ENCODE assay signal across 11 cellular contexts in genomic region chr13:80141114-80141849, GRCh38.
DNase-seq lines count a peak whose midpoint lies in the region; ATAC-seq, FAIRE-seq and TF ChIP-seq lines count a peak whose summit lies in the region.
"Had no signal": no experiment of that assay in that cellular context is flagged by ENCODE, and none has a peak within 500 bp of the region (broad histone marks: within the 10 kb centered on the region; RNA-seq: fewer than 3 reads in every experiment).

No MANE protein-coding gene starts in this region.

- peak overlapping the region; percentile 80 for H3K4me2 ChIP-seq in astrocyte (ENCODE audit: low read length)

- TF ChIP-seq POLR2A in GM12891 (IDR thresholded peaks at IDR 0.05; ENCODE audit: low read depth, low read length) = no peak

- no peak overlapping the region for H3K4me3 Mint-ChIP-seq in astrocyte (ENCODE audit: unreplicated experiment)
- H3K4me3 Mint-ChIP-seq: activated CD4-positive, alpha-beta T cell treated with anti-CD3 and anti-CD28 coated beads for 36 hours; CD4-positive, CD25-positive, alpha-beta regulatory T cell had no signal

- H3K27me3 ChIP-seq in astrocyte (ENCODE audit: insufficient read depth, low read length) = no peaks in the 10 kb centered on the region

- H3K36me3 Mint-ChIP-seq in astrocyte (ENCODE audit: low read depth, unreplicated experiment) = no peaks in the 10 kb centered on the region
- H3K36me3 Mint-ChIP-seq: CD4-positive, CD25-positive, alpha-beta regulatory T cell had no signal

- H3K36me3 ChIP-seq in astrocyte (ENCODE audit: insufficient read depth, low read length) = no peaks in the 10 kb centered on the region

- H3K9me3 ChIP-seq in astrocyte (ENCODE audit: insufficient read depth, low read depth, low read length) = no peaks in the 10 kb centered on the region

- peak; percentile 37 for FAIRE-seq in astrocyte (lab: Jason Lieb, UNC)
- FAIRE-seq in GM12891 (lab: Jason Lieb, UNC) = no peak

- H3K27ac ChIP-seq in astrocyte (ENCODE audit: low read depth, low read length) = peak overlapping the region; percentile 54

- peak overlapping the region; percentile 12 for H3K4me3 ChIP-seq in astrocyte (ENCODE audit: insufficient read depth, low read depth, low read length)

- peak overlapping the region; percentile 57 for H3K9ac ChIP-seq in astrocyte (ENCODE audit: low read length)

- no peaks in the 10 kb centered on the region for H3K79me2 ChIP-seq in astrocyte (ENCODE audit: insufficient read depth, low read length)

- H3K27ac Mint-ChIP-seq in astrocyte (ENCODE audit: unreplicated experiment) = peak overlapping the region; percentile 68
- H3K27ac Mint-ChIP-seq: activated CD4-positive, alpha-beta T cell treated with anti-CD3 and anti-CD28 coated beads for 36 hours; CD4-positive, CD25-positive, alpha-beta regulatory T cell had no signal

- H4K20me1 ChIP-seq in astrocyte (ENCODE audit: insufficient read depth, low read length) = no peaks in the 10 kb centered on the region

- intact Hi-C loops in left ventricle myocardium superior (cut with micrococcal nuclease) = no loop called here

- H3K9me3 Mint-ChIP-seq in astrocyte (ENCODE audit: unreplicated experiment) = no peaks in the 10 kb centered on the region

- H3K27me3 Mint-ChIP-seq in astrocyte (ENCODE audit: low read depth, unreplicated experiment) = no peaks in the 10 kb centered on the region
- H3K27me3 Mint-ChIP-seq: activated CD4-positive, alpha-beta T cell treated with anti-CD3 and anti-CD28 coated beads for 36 hours; CD4-positive, CD25-positive, alpha-beta regulatory T cell had no signal

- peaks cover 15% of the 10 kb centered on the region for H3K4me1 ChIP-seq in astrocyte (ENCODE audit: insufficient read depth, low read length)

- peak; percentile 98 for ATAC-seq in left ventricle myocardium superior
- ATAC-seq: activated CD4-positive, alpha-beta T cell treated with anti-CD3 and anti-CD28 coated beads for 36 hours had no signal

- TF ChIP-seq CTCF in astrocyte (IDR thresholded peaks at IDR 0.05; ENCODE audit: insufficient read depth, low read depth, low read length) = no peak

- H2AFZ ChIP-seq in astrocyte (ENCODE audit: low read depth, low read length) = peak overlapping the region; percentile 46

- DNase-seq in EH (ENCODE audit: low read depth) (peak; percentile 70), astrocyte (ENCODE audit: low read depth) (peak; percentile 94), left ventricle myocardium superior (peak; percentile 73), pons (ENCODE audit: low spot score) (peak; percentile 75), GM12891 (ENCODE audit: insufficient read length, low spot score) (no peak), NCI-H2107 treated with DMSO at 0.1 percent for 48 hours (lab: John Stamatoyannopoulos, UW; ENCODE audit: unreplicated experiment) (no peak), HCEC 1CT (no peak)
- no peak for DNase-seq in activated T-cell treated with anti-CD3 and anti-CD28 coated beads, Interleukin-2, amount 50 U/mL, for 1 hour
- DNase-seq: activated CD4-positive, alpha-beta T cell treated with anti-CD3 and anti-CD28 coated beads for 36 hours; CD4-positive, CD25-positive, alpha-beta regulatory T cell; central memory CD4-positive, alpha-beta T cell had no signal

- H3K4me1 Mint-ChIP-seq in astrocyte (ENCODE audit: low read depth, unreplicated experiment) = peaks cover 16% of the 10 kb centered on the region
- H3K4me1 Mint-ChIP-seq: activated CD4-positive, alpha-beta T cell treated with anti-CD3 and anti-CD28 coated beads for 36 hours; CD4-positive, CD25-positive, alpha-beta regulatory T cell had no signal

TF ChIP-seq in GM12891, 5 proteins besides CTCF, POLR2A, EP300 and RAD21:
- TF ChIP-seq POU2F2 (IDR thresholded peaks at IDR 0.05; ENCODE audit: low read depth, low read length) (no peak), POLR2AphosphoS5 (IDR thresholded peaks at IDR 0.05; ENCODE audit: low read depth, low read length) (no peak), TAF1 (IDR thresholded peaks at IDR 0.05; ENCODE audit: low read depth, low read length) (no peak), SPI1 (IDR thresholded peaks at IDR 0.05; ENCODE audit: low read depth, low read length) (no peak), PAX5 (IDR thresholded peaks at IDR 0.05; ENCODE audit: insufficient read depth, low read length, severe bottlenecking) (no peak)

Comparison
In these comparisons a context has a peak if more than half of its experiments do, and no peak if none do; other contexts are left out.
1. DNase-seq: peak in EH (single experiment), astrocyte (single experiment), left ventricle myocardium superior (single experiment) and pons (single experiment); none in GM12891 (single experiment), activated T-cell treated with anti-CD3 and anti-CD28 coated beads, Interleukin-2, amount 50 U/mL, for 1 hour (single experiment), NCI-H2107 treated with DMSO at 0.1 percent for 48 hours (single experiment) and HCEC 1CT (single experiment).